21 cellular contexts compared by ENCODE assay signal in genomic region chr9:11973011-11973410, GRCh38.
DNase-seq lines count a peak whose midpoint lies in the region; ATAC-seq, FAIRE-seq and TF ChIP-seq lines count a peak whose summit lies in the region.
"Had no signal": no experiment of that assay in that cellular context is flagged by ENCODE, and none has a peak within 500 bp of the region (broad histone marks: within the 10 kb centered on the region; RNA-seq: fewer than 3 reads in every experiment).

No MANE protein-coding gene starts in this region.

- peak overlapping the region; percentile 83 for H3K27ac Mint-ChIP-seq in astrocyte (ENCODE audit: unreplicated experiment)
- H3K27ac Mint-ChIP-seq: CD8-positive, alpha-beta T cell; GM23338 had no signal

- no peak overlapping the region for H3K4me3 Mint-ChIP-seq in astrocyte (ENCODE audit: unreplicated experiment)
- H3K4me3 Mint-ChIP-seq: CD8-positive, alpha-beta T cell; GM23338 had no signal

- H3K9ac ChIP-seq in GM23248 = no peak overlapping the region
- no peak overlapping the region for H3K9ac ChIP-seq in astrocyte (ENCODE audit: low read length)
- no peak overlapping the region for H3K9ac ChIP-seq in smooth muscle cell (ENCODE audit: low read depth)

- peak; percentile 0 for DNase-seq in GM23248
- DNase-seq in astrocyte (ENCODE audit: low read depth) = peak; percentile 0
- DNase-seq in fibroblast of the aortic adventitia (ENCODE audit: low read depth) = peak; percentile 70
- DNase-seq in smooth muscle cell (lab: John Stamatoyannopoulos, UW; ENCODE audit: unreplicated experiment) = no peak
- DNase-seq in NCI-H1436 (lab: John Stamatoyannopoulos, UW) = no peak
- DNase-seq in DMS153 treated with DMSO at 0.1 percent for 48 hours (lab: John Stamatoyannopoulos, UW; ENCODE audit: unreplicated experiment) = no peak
- DNase-seq: C1 segment of cervical spinal cord; CD8-positive, alpha-beta T cell; KG1; NCI-H1105; NCI-H1694 treated with DMSO at 0.1 percent for 48 hours; NCI-H2081 treated with DMSO at 0.1 percent for 48 hours; NCI-H446 treated with DMSO at 0.1 percent for 48 hours; NCI-H526 treated with DMSO at 0.1 percent for 48 hours; PC-9; RPMI8226; SHP77 had no signal

- H3K4me2 ChIP-seq in GM23248 (ENCODE audit: unreplicated experiment) (no peak overlapping the region), astrocyte (ENCODE audit: low read length) (no peak overlapping the region), smooth muscle cell (peak overlapping the region; percentile 32)
- H3K4me2 ChIP-seq: GM23338, PC-9 had no signal

- H3K9me3 ChIP-seq in GM23248 (ENCODE audit: low read depth) (no peaks in the 10 kb centered on the region), astrocyte (ENCODE audit: insufficient read depth, low read depth, low read length) (no peaks in the 10 kb centered on the region), smooth muscle cell (replicated peaks; ENCODE audit: low read depth) (no peaks in the 10 kb centered on the region)
- H3K9me3 ChIP-seq: HAP-1 had no signal

- FAIRE-seq in astrocyte (lab: Jason Lieb, UNC) = no peak
- FAIRE-seq: HTR-8/SVneo had no signal

- H2AFZ ChIP-seq in GM23248 = no peak overlapping the region
- H2AFZ ChIP-seq in astrocyte (ENCODE audit: low read depth, low read length) = no peak overlapping the region
- peak overlapping the region; percentile 79 for H2AFZ ChIP-seq in smooth muscle cell (ENCODE audit: low read depth)
- H2AFZ ChIP-seq: GM23338, PC-9 had no signal

- ATAC-seq in GM21360 (IDR thresholded peaks at IDR 0.05; ENCODE audit: unreplicated experiment) = no peak
- ATAC-seq: CD8-positive, alpha-beta T cell; GM23338 had no signal

- 0 to 3% methylated on average over 1 of the region's 1 CpG for WGBS in GM23248 (ENCODE audit: low coverage in 1 of 2, low lambda C conversion rate in 2 of 2, missing lambda C conversion rate in 2 of 2), 2 experiments
- 15% methylated on average over 1 of the region's 1 CpG for WGBS in smooth muscle cell (ENCODE audit: low lambda C conversion rate)

- no peaks in the 10 kb centered on the region for H3K27me3 ChIP-seq in GM23248 (replicated peaks; ENCODE audit: insufficient read depth)
- H3K27me3 ChIP-seq in astrocyte (ENCODE audit: insufficient read depth, low read length) = no peaks in the 10 kb centered on the region
- H3K27me3 ChIP-seq in smooth muscle cell (ENCODE audit: low read depth) = no peaks in the 10 kb centered on the region

- TF ChIP-seq CTCF in astrocyte (IDR thresholded peaks at IDR 0.05; ENCODE audit: insufficient read depth, low read depth, low read length) (no peak), fibroblast of the aortic adventitia (IDR thresholded peaks at IDR 0.05; ENCODE audit: insufficient read depth, low read length) (no peak), smooth muscle cell (IDR thresholded peaks at IDR 0.05; ENCODE audit: borderline replicate concordance, insufficient read depth, poor library complexity, severe bottlenecking) (no peak)

- H3K79me2 ChIP-seq in GM23248 (ENCODE audit: insufficient read depth) (no peaks in the 10 kb centered on the region), astrocyte (ENCODE audit: insufficient read depth, low read length) (no peaks in the 10 kb centered on the region), smooth muscle cell (ENCODE audit: low read depth) (no peaks in the 10 kb centered on the region)

- H3K4me3 ChIP-seq in GM23248 = no peak overlapping the region
- H3K4me3 ChIP-seq in astrocyte (ENCODE audit: insufficient read depth, low read depth, low read length) = no peak overlapping the region
- no peak overlapping the region for H3K4me3 ChIP-seq in fibroblast of the aortic adventitia (ENCODE audit: low read depth, low read length)
- H3K4me3 ChIP-seq in smooth muscle cell = no peak overlapping the region
- H3K4me3 ChIP-seq: GM23338, HAP-1, PC-9 had no signal

- no peaks in the 10 kb centered on the region for H3K9me3 Mint-ChIP-seq in astrocyte (ENCODE audit: unreplicated experiment)
- H3K9me3 Mint-ChIP-seq: GM23338 had no signal

- H3K27me3 Mint-ChIP-seq in astrocyte (ENCODE audit: low read depth, unreplicated experiment) = no peaks in the 10 kb centered on the region

- no peaks in the 10 kb centered on the region for H4K20me1 ChIP-seq in GM23248 (ENCODE audit: insufficient read depth)
- no peaks in the 10 kb centered on the region for H4K20me1 ChIP-seq in astrocyte (ENCODE audit: insufficient read depth, low read length)
- no peaks in the 10 kb centered on the region for H4K20me1 ChIP-seq in smooth muscle cell (ENCODE audit: low read depth)

- H3K4me1 Mint-ChIP-seq in astrocyte (ENCODE audit: low read depth, unreplicated experiment) = peaks cover 15% of the 10 kb centered on the region
- H3K4me1 Mint-ChIP-seq: GM23338 had no signal

- no peaks in the 10 kb centered on the region for H3K9me2 ChIP-seq in GM23248 (ENCODE audit: insufficient read depth)

- no peaks in the 10 kb centered on the region for H3K4me1 ChIP-seq in GM23248 (ENCODE audit: insufficient read depth)
- no peaks in the 10 kb centered on the region for H3K4me1 ChIP-seq in astrocyte (ENCODE audit: insufficient read depth, low read length)
- peaks cover 3% of the 10 kb centered on the region for H3K4me1 ChIP-seq in smooth muscle cell (ENCODE audit: low read depth)
- H3K4me1 ChIP-seq: HAP-1 had no signal

- no peaks in the 10 kb centered on the region for H3K36me3 Mint-ChIP-seq in astrocyte (ENCODE audit: low read depth, unreplicated experiment)
- H3K36me3 Mint-ChIP-seq: CD8-positive, alpha-beta T cell had no signal

- in situ Hi-C loops in GM23248 (cut with MboI) = no loop called here

- H3K27ac ChIP-seq in GM23248 = no peak overlapping the region
- H3K27ac ChIP-seq in astrocyte (ENCODE audit: low read depth, low read length) = no peak overlapping the region
- peak overlapping the region; percentile 22 for H3K27ac ChIP-seq in smooth muscle cell (ENCODE audit: low read depth)
- H3K27ac ChIP-seq: PC-9 had no signal

- no peaks in the 10 kb centered on the region for H3K36me3 ChIP-seq in GM23248 (ENCODE audit: low read depth)
- no peaks in the 10 kb centered on the region for H3K36me3 ChIP-seq in astrocyte (ENCODE audit: insufficient read depth, low read length)
- H3K36me3 ChIP-seq in smooth muscle cell (ENCODE audit: low read depth) = no peaks in the 10 kb centered on the region
- H3K36me3 ChIP-seq: HAP-1 had no signal

- no peaks in the 10 kb centered on the region for H3F3A ChIP-seq in GM23248 (ENCODE audit: insufficient read depth)
- H3F3A ChIP-seq in smooth muscle cell (ENCODE audit: low read depth) = no peaks in the 10 kb centered on the region

Comparison
In these comparisons a context has a peak if more than half of its experiments do, and no peak if none do; other contexts are left out.
1. DNase-seq: peak in GM23248 (single experiment), astrocyte (single experiment) and fibroblast of the aortic adventitia (single experiment); none in smooth muscle cell (single experiment), NCI-H1436 (single experiment) and DMS153 treated with DMSO at 0.1 percent for 48 hours (single experiment).